Comparison of ENCODE assay signal across 8 cellular contexts in genomic region chr1:95072532-95073419, GRCh38. TPM values are rescaled to one million over a fixed set of nuclear protein-coding genes. Genes with fewer than 3 reads are reported as not detected.
DNase-seq lines count a peak whose midpoint lies in the region; TF ChIP-seq lines count a peak whose summit lies in the region.

Gene ALG14, minus strand, starts transcription at chr1:95072951. Its CDS starts 53 bp downstream, at chr1:95072898.

- H3K9me3 ChIP-seq in effector memory CD4-positive, alpha-beta T cell (ENCODE audit: control insufficient read depth, low read length) = no peaks in the 10 kb centered on the region

- TF ChIP-seq CTCF in GM20000 (IDR thresholded peaks at IDR 0.05; ENCODE audit: extremely low read depth, missing control alignments) = no peak

- peak within 1 kb of the TSS; percentile 84 for H3K27ac ChIP-seq in effector memory CD4-positive, alpha-beta T cell (ENCODE audit: insufficient read depth, low read length, poor library complexity, severe bottlenecking)

- H3K27me3 ChIP-seq in effector memory CD4-positive, alpha-beta T cell (replicated peaks; ENCODE audit: control insufficient read depth, insufficient read depth, low read length, poor library complexity, severe bottlenecking) = no peaks in the 10 kb centered on the region

- peak within 1 kb of the TSS; percentile 97 for H3K4me3 ChIP-seq in effector memory CD4-positive, alpha-beta T cell (ENCODE audit: insufficient read depth, low read depth, low read length, poor library complexity, severe bottlenecking)

- DNase-seq in CMK (ENCODE audit: low read depth) = peak; percentile 81
- DNase-seq in GM20000 (ENCODE audit: low spot score) = peak; percentile 85
- peak; percentile 90 for DNase-seq in HS-5 (ENCODE audit: low read depth)
- DNase-seq in NK-92 (lab: John Stamatoyannopoulos, UW; ENCODE audit: unreplicated experiment) = peak; percentile 19
- peak; percentile 96 for DNase-seq in activated CD8-positive, alpha-beta memory T cell treated with anti-CD3 and anti-CD28 coated beads for 24 hours
- peak; percentile 80 to 89 (median 86) for DNase-seq in effector memory CD4-positive, alpha-beta T cell
- peak; percentile 95 to 97 for DNase-seq in lung microvascular endothelial cell (ENCODE audit: low read depth in 2 of 2)
- peak; percentile 83 to 88 (median 86) for DNase-seq in stimulated activated CD4-positive, alpha-beta T cell treated with anti-CD3 and anti-CD28 coated beads, TNF-alpha, amount 100 ng/mL, for 4 hours (ENCODE audit: low read depth in 3 of 3)

- no peaks in the 10 kb centered on the region for H3K36me3 ChIP-seq in effector memory CD4-positive, alpha-beta T cell (ENCODE audit: control insufficient read depth, insufficient read depth, low read length)

- peaks cover 5% of the 10 kb centered on the region for H3K4me1 ChIP-seq in effector memory CD4-positive, alpha-beta T cell (ENCODE audit: control insufficient read depth, insufficient read depth, low read length, poor library complexity, severe bottlenecking)

RNA-seq across cellular contexts. Expression of gene ALG14, which starts in this region (rescaled TPM):
- total RNA-seq in lung microvascular endothelial cell = 1.6 and 2.0 TPM in 2 replicates

Comparison
In these comparisons a context has a peak if more than half of its experiments do, and no peak if none do; other contexts are left out.
1. Peak in every context shown above with its lines: DNase-seq, H3K4me3 ChIP-seq and H3K27ac ChIP-seq.
2. DNase-seq: peak in every context shown above with its lines; median percentile 96 in activated CD8-positive, alpha-beta memory T cell treated with anti-CD3 and anti-CD28 coated beads for 24 hours; 96 in lung microvascular endothelial cell; 90 in HS-5; 86 in effector memory CD4-positive, alpha-beta T cell; 86 in stimulated activated CD4-positive, alpha-beta T cell treated with anti-CD3 and anti-CD28 coated beads, TNF-alpha, amount 100 ng/mL, for 4 hours; 85 in GM20000; 81 in CMK; 19 in NK-92.